8 cellular contexts compared by ENCODE assay signal in genomic region chr1:20634594-20635084, GRCh38. TPM values are rescaled to one million over a fixed set of nuclear protein-coding genes. Genes with fewer than 3 reads are reported as not detected.
DNase-seq lines count a peak whose midpoint lies in the region; ATAC-seq and TF ChIP-seq lines count a peak whose summit lies in the region.

No MANE protein-coding gene starts in this region.

- no peak overlapping the region for H3K27ac Mint-ChIP-seq in neural crest cell (ENCODE audit: unreplicated experiment)

- ATAC-seq in GM18868 (IDR thresholded peaks at IDR 0.05; ENCODE audit: unreplicated experiment) (no peak), GM18517 (IDR thresholded peaks at IDR 0.05; ENCODE audit: unreplicated experiment) (no peak), GM18502 (IDR thresholded peaks at IDR 0.05; ENCODE audit: poor library complexity, unreplicated experiment) (no peak)

- H3K4me1 Mint-ChIP-seq in neural crest cell = peaks cover 19% of the 10 kb centered on the region

- H3K9me3 Mint-ChIP-seq in neural crest cell = no peaks in the 10 kb centered on the region

- H3K9me3 ChIP-seq in ES-I3 (ENCODE audit: control insufficient read depth, insufficient read depth, low read length) = no peaks in the 10 kb centered on the region

- H3K27me3 Mint-ChIP-seq in neural crest cell (ENCODE audit: low read depth) = no peaks in the 10 kb centered on the region

- 0 out of 2 replicates have a peak, but pooled peaks cover 7% of the 10 kb centered on the region for H3K36me3 ChIP-seq in ES-I3 (ENCODE audit: insufficient read depth, low read length)

- peak overlapping the region; percentile 91 for H3K4me3 Mint-ChIP-seq in neural crest cell

- peak overlapping the region; percentile 73 for H3K4me3 ChIP-seq in fibroblast of mammary gland (ENCODE audit: control insufficient read depth, low read depth, low read length)

- peak; percentile 52 for DNase-seq in NCI-H1105 treated with DMSO at 0.1 percent for 48 hours (lab: John Stamatoyannopoulos, UW)
- DNase-seq in activated CD4-positive, alpha-beta T cell treated with anti-CD3 and anti-CD28 coated beads, Interleukin-2, amount 50 U/mL, for 48 hours = peak; percentile 9 to 33
- DNase-seq in fibroblast of mammary gland (ENCODE audit: low read depth) = peak; percentile 58
- no peak for DNase-seq in neural crest cell (ENCODE audit: low read depth, low spot score)

- TF ChIP-seq CTCF in fibroblast of mammary gland (conservative IDR thresholded peaks at IDR 0.05; ENCODE audit: control insufficient read depth, insufficient read depth, low read depth, low read length) (no peak), neural crest cell (conservative IDR thresholded peaks at IDR 0.05) (no peak)

- H3K4me1 ChIP-seq in ES-I3 (ENCODE audit: insufficient read depth, low read length) = no peaks in the 10 kb centered on the region

- H3K36me3 Mint-ChIP-seq in neural crest cell (ENCODE audit: low read depth) = no peaks in the 10 kb centered on the region

- peak overlapping the region; percentile 91 for H3K9ac ChIP-seq in ES-I3 (ENCODE audit: low read depth, low read length)

RNA-seq across cellular contexts. Expression of gene PINK1, which starts 1.4 kb away (rescaled TPM):
- total RNA-seq in neural crest cell = 14.0 and 16.5 TPM in 2 replicates

RNA-seq across cellular contexts. Expression of gene DDOST, which starts 26.5 kb away (rescaled TPM):
- 175 and 179 TPM in 2 replicates for total RNA-seq in neural crest cell

RNA-seq across cellular contexts. Expression of gene CDA, which starts 45.7 kb away (rescaled TPM):
- total RNA-seq in neural crest cell = not detected in 2 replicates
